26 cellular contexts compared by ENCODE assay signal in genomic region chr10:22846294-22846693, GRCh38.
DNase-seq lines count a peak whose midpoint lies in the region; ATAC-seq, FAIRE-seq and TF ChIP-seq lines count a peak whose summit lies in the region.
"Had no signal": no experiment of that assay in that cellular context is flagged by ENCODE, and none has a peak within 500 bp of the region (broad histone marks: within the 10 kb centered on the region; RNA-seq: fewer than 3 reads in every experiment).

No MANE protein-coding gene starts in this region.

- TF ChIP-seq POLR2A in K562 (conservative IDR thresholded peaks at IDR 0.05): no peak

- peaks cover 12% of the 10 kb centered on the region; the same call in 1 of the 2 replicates for H3K27me3 Mint-ChIP-seq in HFFc6 (ENCODE audit: insufficient read depth)
- H3K27me3 Mint-ChIP-seq: CD4-positive, alpha-beta T cell had no signal

- H3K27ac ChIP-seq in angular gyrus (ENCODE audit: low read depth, low read length) (peak overlapping the region; percentile 86), K562 (ENCODE audit: extremely low read depth, low read depth, low read length) (no peak overlapping the region), dorsolateral prefrontal cortex (peak overlapping the region in 58 of 59 donors; percentile 86 to 100 (median 98)), substantia nigra (ENCODE audit: low read depth, low read length, poor library complexity, severe bottlenecking) (peak overlapping the region; percentile 99)
- H3K27ac ChIP-seq: A549; BLaER1 treated with 17β-estradiol and CSF1 and Interleukin-3, amounts not matched to agents 10 nM and 100 nM had no signal

- H3K4me2 ChIP-seq in K562 (ENCODE audit: insufficient read depth, low read length): no peak overlapping the region
- H3K4me2 ChIP-seq: A549; BLaER1 treated with 17β-estradiol and CSF1 and Interleukin-3, amounts not matched to agents 10 nM and 100 nM had no signal

- no peaks in the 10 kb centered on the region for H3K9me3 Mint-ChIP-seq in HFFc6
- H3K9me3 Mint-ChIP-seq: CD4-positive, alpha-beta T cell; CD8-positive, alpha-beta memory T cell had no signal

- no peak for TF ChIP-seq EP300 in K562 (IDR thresholded peaks at IDR 0.05; ENCODE audit: low read length)

- peaks cover 6% of the 10 kb centered on the region for H3K4me1 Mint-ChIP-seq in HFFc6 (ENCODE audit: low read depth)

- DNase-seq in K562 (ENCODE audit: extremely low read depth in 1 of 4, low spot score in 3 of 4) (no peak), dorsolateral prefrontal cortex (no peak), substantia nigra (lab: John Stamatoyannopoulos, UW) (no peak), HFFc6 (no peak), UCSD-AML1 (lab: John Stamatoyannopoulos, UW; ENCODE audit: unreplicated experiment) (no peak)
- no peak for DNase-seq in activated CD4-positive, alpha-beta T cell treated with anti-CD3 and anti-CD28 coated beads for 4 hours
- DNase-seq: 8988T; ACHN; AML-193; BE2C; CD4-positive, alpha-beta T cell; CD8-positive, alpha-beta memory T cell; DMS 273 treated with DMSO at 0.1 percent for 48 hours; DMS79; EL; GDM1; GOT3; H7; HCEC 1CT had no signal

- in situ Hi-C loops in K562 (cut with MboI): no loop called here

- intact Hi-C loops in K562 (cut with micrococcal nuclease) (no loop called here), dorsolateral prefrontal cortex (cut with DNase I) (loop anchor here in 1 of 2 donors (5.0 kb wide), 1 partner anchor 229 kb away; no protein-coding TSS in a partner anchor)

- H3K79me2 ChIP-seq in K562 (ENCODE audit: control insufficient read depth, insufficient read depth, low read length): no peaks in the 10 kb centered on the region

- H3K4me3 Mint-ChIP-seq in HFFc6: no peak overlapping the region
- H3K4me3 Mint-ChIP-seq: CD14-positive monocyte; CD4-positive, alpha-beta T cell; CD8-positive, alpha-beta memory T cell had no signal

- H3K27ac Mint-ChIP-seq in HFFc6: no peak overlapping the region
- H3K27ac Mint-ChIP-seq: CD4-positive, alpha-beta T cell; CD8-positive, alpha-beta memory T cell had no signal

- H4K20me1 ChIP-seq in K562 (replicated peaks; ENCODE audit: control insufficient read depth, insufficient read depth, low read length): no peaks in the 10 kb centered on the region
- H4K20me1 ChIP-seq: BLaER1 treated with 17β-estradiol and CSF1 and Interleukin-3, amounts not matched to agents 10 nM and 100 nM had no signal

- no peaks in the 10 kb centered on the region for H3K36me3 ChIP-seq in K562 (ENCODE audit: control insufficient read depth, insufficient read depth, low read length)
- H3K36me3 ChIP-seq: BE2C; BLaER1 treated with 17β-estradiol and CSF1 and Interleukin-3, amounts not matched to agents 10 nM and 100 nM had no signal

- no peaks in the 10 kb centered on the region for H3K27me3 ChIP-seq in K562 (ENCODE audit: control insufficient read depth in 2 of 2, insufficient read depth in 2 of 2, low read length in 2 of 2)
- peaks cover 0 to 2% (median 0%) of the 10 kb centered on the region in 45 donors for H3K27me3 ChIP-seq in dorsolateral prefrontal cortex
- H3K27me3 ChIP-seq: BE2C; BLaER1 treated with 17β-estradiol and CSF1 and Interleukin-3, amounts not matched to agents 10 nM and 100 nM had no signal

- no peak overlapping the region for H3K4me3 ChIP-seq in K562
- no peak overlapping the region for H3K4me3 ChIP-seq in dorsolateral prefrontal cortex
- H3K4me3 ChIP-seq: A549; BLaER1 treated with 17β-estradiol and CSF1 and Interleukin-3, amounts not matched to agents 10 nM and 100 nM had no signal

- no peaks in the 10 kb centered on the region for H3K36me3 Mint-ChIP-seq in HFFc6 (ENCODE audit: low read depth)
- H3K36me3 Mint-ChIP-seq: CD14-positive monocyte; CD8-positive, alpha-beta memory T cell had no signal

- no peak for FAIRE-seq in K562 (lab: Jason Lieb, UNC)
- FAIRE-seq: D721Med, GM12891, GM18507 had no signal

- H2AFZ ChIP-seq in K562 (ENCODE audit: low read depth, low read length): no peak overlapping the region

- CTCF ChIA-PET in K562 (lab: Yijun Ruan, JAX; ENCODE audit: low intra/inter-chr PET ratio): interaction anchor here (0.7 kb wide), 1 partner anchor 9 kb away, joined by 3 read pairs; no protein-coding TSS in a partner anchor

- no peak for TF ChIP-seq RAD21 in K562 (CRISPR knock-in tag; conservative IDR thresholded peaks at IDR 0.05 in 1 of 2, IDR thresholded peaks at IDR 0.05 in 1 of 2)

- H3K9me3 ChIP-seq in K562 (replicated peaks; ENCODE audit: control insufficient read depth, insufficient read depth, low read depth, low read length): no peaks in the 10 kb centered on the region
- H3K9me3 ChIP-seq: A549; BE2C; BLaER1 treated with 17β-estradiol and CSF1 and Interleukin-3, amounts not matched to agents 10 nM and 100 nM had no signal

- no peaks in the 10 kb centered on the region for H3K4me1 ChIP-seq in K562 (replicated peaks in 1 of 2; ENCODE audit: control insufficient read depth in 2 of 2, insufficient read depth in 2 of 2, low read length in 2 of 2)
- H3K4me1 ChIP-seq: A549; BE2C; BLaER1 treated with 17β-estradiol and CSF1 and Interleukin-3, amounts not matched to agents 10 nM and 100 nM had no signal

- no peak overlapping the region for H3K9ac ChIP-seq in K562 (ENCODE audit: insufficient read depth in 1 of 2, low read depth in 2 of 2, low read length in 2 of 2)
- H3K9ac ChIP-seq: BLaER1 treated with 17β-estradiol and CSF1 and Interleukin-3, amounts not matched to agents 10 nM and 100 nM had no signal

- no peaks in the 10 kb centered on the region for H3K9me1 ChIP-seq in K562 (ENCODE audit: control insufficient read depth, insufficient read depth, low read length)

- POLR2A ChIA-PET in K562 (lab: Yijun Ruan, JAX): no interaction called here

- WGBS in K562 (ENCODE audit: insufficient coverage, low coverage, missing lambda C conversion rate): 32% methylated on average over 2 of the region's 2 CpGs

- TF ChIP-seq CTCF in K562 (IDR thresholded peaks at IDR 0.05 in 2 of 3, conservative IDR thresholded peaks at IDR 0.05 in 1 of 3; ENCODE audit: insufficient read depth in 2 of 3, low read depth in 1 of 3, low read length in 3 of 3) (no peak), dorsolateral prefrontal cortex (IDR thresholded peaks at IDR 0.05 in 54 of 56, conservative IDR thresholded peaks at IDR 0.05 in 2 of 56; ENCODE audit: low read depth in 1 of 56, partially characterized antibody in 56 of 56) (no peak), HFFc6 (IDR thresholded peaks at IDR 0.05) (no peak)

- no peak for ATAC-seq in K562
- ATAC-seq: A549 had no signal

- no TSS peak for BruUV-seq in K562 (replicated peaks; lab: Mats Ljungman, UMichigan)

TF ChIP-seq in K562, 482 proteins besides CTCF, POLR2A, EP300 and RAD21:
- TF ChIP-seq ZNF175 (CRISPR knock-in tag; IDR thresholded peaks at IDR 0.05; ENCODE audit: low read depth) (no peak), BHLHE40 (IDR thresholded peaks at IDR 0.05; ENCODE audit: low read length) (no peak), ZNF384 (IDR thresholded peaks at IDR 0.05; ENCODE audit: low read depth, low read length) (peak; percentile 61; the same call in 1 of the 2 replicates), NCOA2 (IDR thresholded peaks at IDR 0.05; ENCODE audit: partially characterized antibody in 2 of 2) (no peak), MXI1 (IDR thresholded peaks at IDR 0.05; ENCODE audit: low read depth, low read length) (no peak), ZNF740 (CRISPR knock-in tag; IDR thresholded peaks at IDR 0.05) (no peak), ZNF740 (tag; IDR thresholded peaks at IDR 0.05) (no peak)
- TF ChIP-seq, protein P1, sequence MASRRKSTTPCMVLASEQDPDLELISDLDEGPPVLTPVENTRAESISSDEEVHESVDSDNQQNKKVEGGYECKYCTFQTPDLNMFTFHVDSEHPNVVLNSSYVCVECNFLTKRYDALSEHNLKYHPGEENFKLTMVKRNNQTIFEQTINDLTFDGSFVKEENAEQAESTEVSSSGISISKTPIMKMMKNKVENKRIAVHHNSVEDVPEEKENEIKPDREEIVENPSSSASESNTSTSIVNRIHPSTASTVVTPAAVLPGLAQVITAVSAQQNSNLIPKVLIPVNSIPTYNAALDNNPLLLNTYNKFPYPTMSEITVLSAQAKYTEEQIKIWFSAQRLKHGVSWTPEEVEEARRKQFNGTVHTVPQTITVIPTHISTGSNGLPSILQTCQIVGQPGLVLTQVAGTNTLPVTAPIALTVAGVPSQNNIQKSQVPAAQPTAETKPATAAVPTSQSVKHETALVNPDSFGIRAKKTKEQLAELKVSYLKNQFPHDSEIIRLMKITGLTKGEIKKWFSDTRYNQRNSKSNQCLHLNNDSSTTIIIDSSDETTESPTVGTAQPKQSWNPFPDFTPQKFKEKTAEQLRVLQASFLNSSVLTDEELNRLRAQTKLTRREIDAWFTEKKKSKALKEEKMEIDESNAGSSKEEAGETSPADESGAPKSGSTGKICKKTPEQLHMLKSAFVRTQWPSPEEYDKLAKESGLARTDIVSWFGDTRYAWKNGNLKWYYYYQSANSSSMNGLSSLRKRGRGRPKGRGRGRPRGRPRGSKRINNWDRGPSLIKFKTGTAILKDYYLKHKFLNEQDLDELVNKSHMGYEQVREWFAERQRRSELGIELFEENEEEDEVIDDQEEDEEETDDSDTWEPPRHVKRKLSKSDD (conservative IDR thresholded peaks at IDR 0.05; ENCODE audit: low read length): no peak
